In the genomic region with DNA sequence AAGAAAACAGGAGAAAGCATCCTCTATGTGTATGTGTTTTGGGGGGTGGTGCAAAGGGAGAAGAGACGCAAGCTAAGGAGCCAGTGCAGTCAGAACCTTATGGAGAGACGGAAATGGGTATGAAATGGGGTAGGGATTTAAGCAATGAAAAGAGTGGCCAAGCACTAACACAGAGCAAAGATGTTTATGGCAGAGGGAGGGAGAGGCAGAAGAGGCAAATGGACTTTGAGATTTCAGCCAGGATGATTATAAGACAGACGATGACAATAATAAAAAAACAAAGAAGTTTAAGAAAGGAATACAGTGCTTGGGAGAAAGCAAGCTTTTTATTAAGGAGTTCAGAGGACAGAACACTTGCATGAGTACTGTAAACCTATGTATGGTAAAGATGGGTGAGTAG, we compare ENCODE assay signal across 28 cellular contexts.
"Had no signal": no experiment of that assay in that cellular context is flagged by ENCODE, and none has a peak within 500 bp of the region (broad histone marks: within the 10 kb centered on the region; RNA-seq: fewer than 3 reads in every experiment).

No MANE protein-coding gene starts in this region.

- H3K9me3 ChIP-seq: left lung, lower lobe of right lung, pancreas, prostate gland, suprapubic skin, thoracic aorta, tibial artery, vagina had no signal

- H3K4me3 ChIP-seq: left lung, lower lobe of right lung, pancreas, prostate gland, skin epidermis, suprapubic skin, thoracic aorta, tibial artery, vagina had no signal

- H3K4me3 Mint-ChIP-seq: naive B cell; natural killer cell; stimulated activated naive CD8-positive, alpha-beta T cell treated with anti-CD3 and anti-CD28 coated beads, Interleukin-15, Interleukin-2, amounts not matched to agents 100 ng/mL and 50 ng/mL, for 24 hours; type B pancreatic cell had no signal

- DNase-seq: hippocampal formation; kidney glomerular epithelial cell; left cardiac atrium; left lung; lower lobe of right lung; mammary epithelial cell; mesenchymal stem cell; naive B cell; natural killer cell; nucleus accumbens; pancreas; posterior cingulate gyrus; retina; right cardiac atrium; stimulated activated CD4-positive, alpha-beta T cell treated with anti-CD3 and anti-CD28 coated beads, Interleukin-12 subunit alpha, Interleukin-12 subunit beta, amount 100 ng/mL, for 4 hours; stimulated activated CD4-positive, alpha-beta T cell treated with anti-CD3 and anti-CD28 coated beads, Interleukin-15, amount 100 ng/mL, for 24 hours; stimulated activated CD4-positive, alpha-beta T cell treated with anti-CD3 and anti-CD28 coated beads, Interleukin-2, amount 100 ng/mL, for 24 hours; stimulated activated CD4-positive, alpha-beta T cell treated with anti-CD3 and anti-CD28 coated beads, Interleukin-4, amount 100 ng/mL, for 1 hour; stimulated activated naive CD4-positive, alpha-beta T cell; tibial artery had no signal

- ATAC-seq: right cardiac atrium, sciatic nerve had no signal

- H3K4me1 ChIP-seq: left lung, lower lobe of right lung, pancreas, prostate gland, suprapubic skin, vagina had no signal

- H3K27ac Mint-ChIP-seq: natural killer cell; stimulated activated naive CD8-positive, alpha-beta T cell treated with anti-CD3 and anti-CD28 coated beads, Interleukin-15, Interleukin-2, amounts not matched to agents 100 ng/mL and 50 ng/mL, for 24 hours; type B pancreatic cell had no signal

- H3K36me3 ChIP-seq: prostate gland, thoracic aorta had no signal

- H3K27me3 Mint-ChIP-seq: naive B cell; stimulated activated naive CD8-positive, alpha-beta T cell treated with anti-CD3 and anti-CD28 coated beads, Interleukin-15, Interleukin-2, amounts not matched to agents 100 ng/mL and 50 ng/mL, for 24 hours; type B pancreatic cell had no signal

- H3K9me3 Mint-ChIP-seq: naive B cell; natural killer cell; stimulated activated naive CD8-positive, alpha-beta T cell treated with anti-CD3 and anti-CD28 coated beads, Interleukin-15, Interleukin-2, amounts not matched to agents 100 ng/mL and 50 ng/mL, for 24 hours; type B pancreatic cell had no signal
